Comparison of ENCODE assay signal across 21 cellular contexts in genomic region chr20:49592120-49592519, GRCh38. TPM values are rescaled to one million over a fixed set of nuclear protein-coding genes. Genes with fewer than 3 reads are reported as not detected.
DNase-seq lines count a peak whose midpoint lies in the region; ATAC-seq and TF ChIP-seq lines count a peak whose summit lies in the region.
"Had no signal": no experiment of that assay in that cellular context is flagged by ENCODE, and none has a peak within 500 bp of the region (broad histone marks: within the 10 kb centered on the region; RNA-seq: fewer than 3 reads in every experiment).

No MANE protein-coding gene starts in this region.

- H3K27me3 Mint-ChIP-seq in activated CD4-positive, alpha-beta T cell treated with anti-CD3 and anti-CD28 coated beads, Interleukin-2, amount 10 ng/mL, durations not matched to agents 7 days and 5 days, result peaks cover 2% of the 10 kb centered on the region
- H3K27me3 Mint-ChIP-seq in CD4-positive, CD25-positive, alpha-beta regulatory T cell, result no peaks in the 10 kb centered on the region
- no peaks in the 10 kb centered on the region for H3K27me3 Mint-ChIP-seq in activated T-helper 2 cell treated with anti-CD3 and anti-CD28 coated beads, Interferon-gamma antibody, Interleukin-2, Interleukin-4, amounts not matched to agents 10 μg/mL and 5 μg/mL and 100 μg/mL, durations not matched to agents 14 hours and 24 hours and 36 hours (ENCODE audit: low read depth)
- H3K27me3 Mint-ChIP-seq: activated naive CD4-positive, alpha-beta T cell treated with anti-CD3 and anti-CD28 coated beads, Interleukin-2, amount 50 U/mL, for 24 hours had no signal

- CTCF ChIA-PET in activated CD4-positive, alpha-beta T cell treated with anti-CD3 and anti-CD28 coated beads, Interleukin-2, amount 10 ng/mL, durations not matched to agents 7 days and 5 days (lab: Charles Lee), result interaction anchor here (1.2 to 5.5 kb wide), 2 partner anchors 12 to 52 kb away, joined by 5 to 42 read pairs; no protein-coding TSS in a partner anchor

- H3K9me3 ChIP-seq in CD4-positive, CD25-positive, alpha-beta regulatory T cell (ENCODE audit: control insufficient read depth in 2 of 2, low read length in 2 of 2), result no peaks in the 10 kb centered on the region
- H3K9me3 ChIP-seq in muscle layer of duodenum (ENCODE audit: control insufficient read depth in 1 of 2, low read length in 2 of 2), result no peaks in the 10 kb centered on the region
- H3K9me3 ChIP-seq: A549, stomach had no signal

- H3K36me3 ChIP-seq in CD4-positive, CD25-positive, alpha-beta regulatory T cell (ENCODE audit: control insufficient read depth, insufficient read depth, low read length), result no peaks in the 10 kb centered on the region
- no peaks in the 10 kb centered on the region for H3K36me3 ChIP-seq in muscle layer of duodenum (ENCODE audit: control insufficient read depth in 1 of 2, insufficient read depth in 2 of 2, low read length in 2 of 2)
- H3K36me3 ChIP-seq: stomach, WERI-Rb-1 had no signal

- no peak overlapping the region for H3K4me3 ChIP-seq in CD4-positive, CD25-positive, alpha-beta regulatory T cell (ENCODE audit: low read depth, low read length)
- no peak overlapping the region for H3K4me3 ChIP-seq in muscle layer of duodenum (ENCODE audit: low read depth in 1 of 2, low read length in 2 of 2)
- H3K4me3 ChIP-seq: A549, stomach had no signal

- peaks cover 78% of the 10 kb centered on the region for H3K4me1 Mint-ChIP-seq in activated CD4-positive, alpha-beta T cell treated with anti-CD3 and anti-CD28 coated beads, Interleukin-2, amount 10 ng/mL, durations not matched to agents 7 days and 5 days
- peaks cover 18 to 62% (median 38%) of the 10 kb centered on the region in 4 donors for H3K4me1 Mint-ChIP-seq in CD4-positive, CD25-positive, alpha-beta regulatory T cell
- peaks cover 79% of the 10 kb centered on the region for H3K4me1 Mint-ChIP-seq in activated T-helper 2 cell treated with anti-CD3 and anti-CD28 coated beads, Interferon-gamma antibody, Interleukin-2, Interleukin-4, amounts not matched to agents 10 μg/mL and 5 μg/mL and 100 μg/mL, durations not matched to agents 14 hours and 24 hours and 36 hours (ENCODE audit: low read depth)

- no peak for TF ChIP-seq CTCF in GM20000 (IDR thresholded peaks at IDR 0.05; ENCODE audit: extremely low read depth, missing control alignments)

- H3K27ac Mint-ChIP-seq in activated CD4-positive, alpha-beta T cell treated with anti-CD3 and anti-CD28 coated beads, Interleukin-2, amount 10 ng/mL, durations not matched to agents 7 days and 5 days, result peak overlapping the region; percentile 92
- H3K27ac Mint-ChIP-seq in CD4-positive, CD25-positive, alpha-beta regulatory T cell, result peak overlapping the region in 2 of 3 donors; percentile 65 to 97
- peak overlapping the region; percentile 100 for H3K27ac Mint-ChIP-seq in activated T-helper 2 cell treated with anti-CD3 and anti-CD28 coated beads, Interferon-gamma antibody, Interleukin-2, Interleukin-4, amounts not matched to agents 10 μg/mL and 5 μg/mL and 100 μg/mL, durations not matched to agents 14 hours and 24 hours and 36 hours
- H3K27ac Mint-ChIP-seq: activated naive CD4-positive, alpha-beta T cell treated with anti-CD3 and anti-CD28 coated beads, Interleukin-2, amount 50 U/mL, for 24 hours had no signal

- no peak overlapping the region for H3K27ac ChIP-seq in CD4-positive, CD25-positive, alpha-beta regulatory T cell (ENCODE audit: insufficient read depth, low read length, poor library complexity, severe bottlenecking)
- H3K27ac ChIP-seq in muscle layer of duodenum (ENCODE audit: low read length), result peak overlapping the region; percentile 74
- H3K27ac ChIP-seq: foreskin keratinocyte, parathyroid adenoma, WERI-Rb-1 had no signal

- in situ Hi-C loops in KBM-7 (cut with MboI; ENCODE audit: low pct_unique_long_range_greater_than_20kb, low sequenced_read_pairs), result no loop called here

- H3K4me1 ChIP-seq in CD4-positive, CD25-positive, alpha-beta regulatory T cell (ENCODE audit: control insufficient read depth, insufficient read depth, low read length, poor library complexity, severe bottlenecking), result peaks cover 42% of the 10 kb centered on the region
- H3K4me1 ChIP-seq in muscle layer of duodenum (ENCODE audit: control insufficient read depth in 1 of 2, insufficient read depth in 2 of 2, low read length in 2 of 2), result no peaks in the 10 kb centered on the region
- H3K4me1 ChIP-seq: foreskin keratinocyte, parathyroid adenoma had no signal

- DNase-seq in activated CD4-positive, alpha-beta T cell treated with anti-CD3 and anti-CD28 coated beads, Interleukin-2, amount 10 ng/mL, durations not matched to agents 7 days and 5 days, result no peak
- DNase-seq in activated CD4-positive, alpha-beta T cell treated with anti-CD3 and anti-CD28 coated beads for 4 hours, result no peak
- DNase-seq in CD4-positive, CD25-positive, alpha-beta regulatory T cell, result no peak
- no peak for DNase-seq in activated T-helper 2 cell treated with anti-CD3 and anti-CD28 coated beads, Interferon-gamma antibody, Interleukin-2, Interleukin-4, amounts not matched to agents 10 μg/mL and 5 μg/mL and 100 μg/mL, durations not matched to agents 14 hours and 24 hours and 36 hours (ENCODE audit: low spot score)
- no peak for DNase-seq in KBM-7
- DNase-seq in germinal center (ENCODE audit: low spot score), result no peak
- DNase-seq in GM20000 (ENCODE audit: low spot score), result no peak
- DNase-seq: dermis blood vessel endothelial cell; foreskin keratinocyte; kidney glomerular epithelial cell; mesendoderm; naive thymus-derived CD8-positive, alpha-beta T cell; NCI-H524 treated with DMSO at 0.1 percent for 48 hours; stomach; SW 1271; WERI-Rb-1 had no signal

- POLR2A ChIA-PET in activated CD4-positive, alpha-beta T cell treated with anti-CD3 and anti-CD28 coated beads, Interleukin-2, amount 10 ng/mL, durations not matched to agents 7 days and 5 days (lab: Charles Lee), result no interaction called here

- intact Hi-C loops in activated T-helper 2 cell treated with anti-CD3 and anti-CD28 coated beads, Interferon-gamma antibody, Interleukin-2, Interleukin-4, amounts not matched to agents 10 μg/mL and 5 μg/mL and 100 μg/mL, durations not matched to agents 14 hours and 24 hours and 36 hours (cut with micrococcal nuclease), result loop anchor here (5.0 to 10.0 kb wide), 2 partner anchors 520 to 827 kb away; partner anchors contain the start of gene UBE2V1

- H3K9me3 Mint-ChIP-seq in activated CD4-positive, alpha-beta T cell treated with anti-CD3 and anti-CD28 coated beads, Interleukin-2, amount 10 ng/mL, durations not matched to agents 7 days and 5 days, result peaks cover 18% of the 10 kb centered on the region
- H3K9me3 Mint-ChIP-seq in CD4-positive, CD25-positive, alpha-beta regulatory T cell, result peaks cover 0 to 2% (median 0%) of the 10 kb centered on the region in 7 donors
- peaks cover 13% of the 10 kb centered on the region for H3K9me3 Mint-ChIP-seq in activated T-helper 2 cell treated with anti-CD3 and anti-CD28 coated beads, Interferon-gamma antibody, Interleukin-2, Interleukin-4, amounts not matched to agents 10 μg/mL and 5 μg/mL and 100 μg/mL, durations not matched to agents 14 hours and 24 hours and 36 hours
- H3K9me3 Mint-ChIP-seq: activated naive CD4-positive, alpha-beta T cell treated with anti-CD3 and anti-CD28 coated beads, Interleukin-2, amount 50 U/mL, for 24 hours had no signal

- H3K36me3 Mint-ChIP-seq in activated CD4-positive, alpha-beta T cell treated with anti-CD3 and anti-CD28 coated beads, Interleukin-2, amount 10 ng/mL, durations not matched to agents 7 days and 5 days (ENCODE audit: low read depth), result peaks cover 40% of the 10 kb centered on the region
- H3K36me3 Mint-ChIP-seq in CD4-positive, CD25-positive, alpha-beta regulatory T cell, result no peaks in the 10 kb centered on the region
- peaks cover 64% of the 10 kb centered on the region for H3K36me3 Mint-ChIP-seq in activated T-helper 2 cell treated with anti-CD3 and anti-CD28 coated beads, Interferon-gamma antibody, Interleukin-2, Interleukin-4, amounts not matched to agents 10 μg/mL and 5 μg/mL and 100 μg/mL, durations not matched to agents 14 hours and 24 hours and 36 hours (ENCODE audit: low read depth)
- H3K36me3 Mint-ChIP-seq: activated naive CD4-positive, alpha-beta T cell treated with anti-CD3 and anti-CD28 coated beads, Interleukin-2, amount 50 U/mL, for 24 hours; naive thymus-derived CD8-positive, alpha-beta T cell had no signal

- no peak overlapping the region for H3K4me3 Mint-ChIP-seq in activated CD4-positive, alpha-beta T cell treated with anti-CD3 and anti-CD28 coated beads, Interleukin-2, amount 10 ng/mL, durations not matched to agents 7 days and 5 days
- no peak overlapping the region for H3K4me3 Mint-ChIP-seq in CD4-positive, CD25-positive, alpha-beta regulatory T cell
- H3K4me3 Mint-ChIP-seq in activated T-helper 2 cell treated with anti-CD3 and anti-CD28 coated beads, Interferon-gamma antibody, Interleukin-2, Interleukin-4, amounts not matched to agents 10 μg/mL and 5 μg/mL and 100 μg/mL, durations not matched to agents 14 hours and 24 hours and 36 hours (ENCODE audit: low read depth), result peak overlapping the region; percentile 90
- H3K4me3 Mint-ChIP-seq: activated naive CD4-positive, alpha-beta T cell treated with anti-CD3 and anti-CD28 coated beads, Interleukin-2, amount 50 U/mL, for 24 hours had no signal

- no peak for ATAC-seq in CD4-positive, CD25-positive, alpha-beta regulatory T cell (ENCODE audit: low read depth in 2 of 2)
- ATAC-seq: A549; foreskin keratinocyte; naive thymus-derived CD8-positive, alpha-beta T cell had no signal

- no peaks in the 10 kb centered on the region for H3K27me3 ChIP-seq in CD4-positive, CD25-positive, alpha-beta regulatory T cell (ENCODE audit: control insufficient read depth, insufficient read depth, low read length)
- no peaks in the 10 kb centered on the region for H3K27me3 ChIP-seq in muscle layer of duodenum (ENCODE audit: low read depth, low read length)
- H3K27me3 ChIP-seq: stomach had no signal

RNA-seq across cellular contexts. Expression of gene PTGIS, which starts 24.2 kb away (rescaled TPM):
- under 1 TPM; 0.40 to 0.62 TPM for total RNA-seq in activated CD4-positive, alpha-beta T cell treated with anti-CD3 and anti-CD28 coated beads, Interleukin-2, amount 10 ng/mL, durations not matched to agents 7 days and 5 days
- not detected for total RNA-seq in CD4-positive, CD25-positive, alpha-beta regulatory T cell
- polyA plus RNA-seq in CD4-positive, CD25-positive, alpha-beta regulatory T cell, result not detected
- 31.0 and 31.3 TPM in 2 replicates for total RNA-seq in activated T-helper 2 cell treated with anti-CD3 and anti-CD28 coated beads, Interferon-gamma antibody, Interleukin-2, Interleukin-4, amounts not matched to agents 10 μg/mL and 5 μg/mL and 100 μg/mL, durations not matched to agents 14 hours and 24 hours and 36 hours
- total RNA-seq: foreskin keratinocyte; H4; naive thymus-derived CD8-positive, alpha-beta T cell had no signal
- polyA plus RNA-seq: foreskin keratinocyte; naive thymus-derived CD8-positive, alpha-beta T cell had no signal

Comparison
In these comparisons a context has a peak if more than half of its experiments do, and no peak if none do; other contexts are left out.
1. RNA of gene PTGIS, which starts 24.2 kb away (total RNA-seq): 31.0 to 31.3 TPM in activated T-helper 2 cell treated with anti-CD3 and anti-CD28 coated beads, Interferon-gamma antibody, Interleukin-2, Interleukin-4, amounts not matched to agents 10 μg/mL and 5 μg/mL and 100 μg/mL, durations not matched to agents 14 hours and 24 hours and 36 hours; 0.40 to 0.62 TPM in activated CD4-positive, alpha-beta T cell treated with anti-CD3 and anti-CD28 coated beads, Interleukin-2, amount 10 ng/mL, durations not matched to agents 7 days and 5 days and not detected in CD4-positive, CD25-positive, alpha-beta regulatory T cell (single experiment); every median in the first group is over 10 times any median in the second.
2. Peak in every context shown above with its lines, with median percentiles within 50 percentile points of each other: H3K27ac Mint-ChIP-seq.